ENCODE assay signal across 32 cellular contexts in the genomic region with DNA sequence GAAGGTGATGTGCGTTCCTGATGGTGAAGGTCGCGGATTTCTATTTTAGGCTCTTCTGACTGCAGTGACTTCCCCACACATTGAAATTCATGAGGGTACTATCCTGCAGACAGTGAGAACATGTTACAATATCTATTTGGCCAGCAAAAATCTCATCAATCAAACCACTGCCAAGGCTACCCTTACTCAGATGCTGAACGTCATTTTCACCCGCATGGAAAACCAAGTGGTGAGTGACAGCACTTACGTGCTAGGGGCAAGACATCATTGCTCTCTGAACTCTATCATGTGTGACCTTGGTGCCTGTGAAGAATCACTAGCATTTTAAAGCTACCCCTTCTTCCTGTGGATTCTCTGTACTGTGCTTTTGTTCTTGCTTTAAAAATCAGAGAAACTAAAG.
"Had no signal": no experiment of that assay in that cellular context is flagged by ENCODE, and none has a peak within 500 bp of the region (broad histone marks: within the 10 kb centered on the region; RNA-seq: fewer than 3 reads in every experiment).

No MANE protein-coding gene starts in this region.

- H3K27me3 ChIP-seq: adrenal gland, body of pancreas, brain microvascular endothelial cell, breast epithelium had no signal

- ATAC-seq: activated CD8-positive, alpha-beta T cell treated with anti-CD3 and anti-CD28 coated beads for 36 hours; activated naive CD4-positive, alpha-beta T cell treated with anti-CD3 and anti-CD28 coated beads, Interleukin-2, amount 50 U/mL, for 72 hours; activated T-cell treated with anti-CD3 and anti-CD28 coated beads, Interleukin-2, amount 50 U/mL, for 4 hours; activated T-cell treated with anti-CD3 and anti-CD28 coated beads, Interleukin-2, amount 50 U/mL, for 72 hours; activated T-helper 17 cell treated with anti-CD3 and anti-CD28 coated beads, Interleukin-2, amount 50 U/mL, for 72 hours; body of pancreas; T-cell had no signal

- DNase-seq: activated B cell treated with CpG ODN at 0.5 μM for 24 hours; activated CD4-positive, alpha-beta memory T cell treated with anti-CD3 and anti-CD28 coated beads for 36 hours; activated CD4-positive, alpha-beta T cell treated with anti-CD3 and anti-CD28 coated beads for 4 hours; activated CD4-positive, alpha-beta T cell treated with anti-CD3 and anti-CD28 coated beads, Interleukin-2, amount 10 ng/mL, durations not matched to agents 24 days and 14 days; activated CD4-positive, alpha-beta T cell treated with anti-CD3 and anti-CD28 coated beads, Interleukin-2, amount 50 U/mL, for 1 hour; activated CD4-positive, alpha-beta T cell treated with anti-CD3 and anti-CD28 coated beads, Interleukin-2, amount 50 U/mL, for 4 hours; activated CD4-positive, CD25-positive, alpha-beta regulatory T cell treated with anti-CD3 and anti-CD28 coated beads, Interleukin-2, amount 50 U/mL, for 72 hours; activated CD8-positive, alpha-beta memory T cell treated with anti-CD3 and anti-CD28 coated beads, Interleukin-2, amount 50 U/mL, for 4 hours; activated CD8-positive, alpha-beta T cell treated with anti-CD3 and anti-CD28 coated beads for 36 hours; activated effector memory CD4-positive, alpha-beta T cell treated with anti-CD3 and anti-CD28 coated beads, Interleukin-2, amount 50 U/mL, for 16 hours; activated gamma-delta T cell treated with Interleukin-2 at 50 U/mL for 16 hours; activated naive CD4-positive, alpha-beta T cell; activated naive CD4-positive, alpha-beta T cell treated with anti-CD3 and anti-CD28 coated beads for 36 hours; activated naive CD4-positive, alpha-beta T cell treated with anti-CD3 and anti-CD28 coated beads, Interleukin-2, amount 50 U/mL, for 16 hours; activated naive CD8-positive, alpha-beta T cell treated with anti-CD3 and anti-CD28 coated beads for 36 hours; activated T-cell treated with anti-CD3 and anti-CD28 coated beads for 4 hours; activated T-cell treated with anti-CD3 and anti-CD28 coated beads, Interleukin-2, amount 50 U/mL, for 1 hour; activated T-cell treated with anti-CD3 and anti-CD28 coated beads, Interleukin-2, amount 50 U/mL, for 4 hours; activated T-cell treated with anti-CD3 and anti-CD28 coated beads, Interleukin-2, amount 50 U/mL, for 72 hours; amniotic stem cell; aorta; body of pancreas; brain microvascular endothelial cell; central memory CD4-positive, alpha-beta T cell; SW 1271; T-cell; T-helper 2 cell; T-helper 9 cell had no signal

- H3K4me3 ChIP-seq: adrenal gland, body of pancreas, breast epithelium had no signal

- H3K9me3 ChIP-seq: adrenal gland, body of pancreas, breast epithelium had no signal

- H3K27ac ChIP-seq: body of pancreas, brain microvascular endothelial cell, breast epithelium had no signal

- H3K4me1 ChIP-seq: breast epithelium had no signal
